ENCODE assay signal across 1 cellular context in the genomic region with DNA sequence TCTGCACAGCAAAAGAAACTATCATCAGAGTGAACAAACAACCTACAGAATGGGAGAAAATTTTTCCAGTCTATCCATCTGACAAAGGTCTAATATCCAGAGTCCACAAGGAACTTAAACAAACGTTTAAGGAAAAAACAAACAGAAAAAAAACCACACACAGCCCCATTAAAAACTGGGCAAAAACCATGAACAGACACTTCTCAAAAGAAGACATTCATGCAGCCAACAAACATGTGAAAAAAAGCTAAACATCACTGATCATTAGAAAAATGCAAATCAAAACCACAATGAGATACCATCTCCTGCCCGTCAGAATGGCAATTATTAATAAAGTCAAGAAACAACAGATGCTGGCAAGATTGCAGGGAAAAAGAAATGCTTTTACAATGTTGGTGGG.
A peak's percentile ranks its signal among the peaks of the same experiment; 100 is the strongest.
TF ChIP-seq lines count a peak whose summit lies in the region.

No MANE protein-coding gene starts in this region.

TF ChIP-seq in GM12878, 131 proteins besides CTCF, POLR2A, EP300 and RAD21:
- TF ChIP-seq RUNX3 (IDR thresholded peaks at IDR 0.05; ENCODE audit: low read length): 0 out of 2 replicates have a peak, but pooled peaks have one; percentile 8
TF ChIP-seq in GM12878: peak in this region for 1; not testable (repeated sequence) for 130.
